34 cellular contexts compared by ENCODE assay signal in the genomic region with DNA sequence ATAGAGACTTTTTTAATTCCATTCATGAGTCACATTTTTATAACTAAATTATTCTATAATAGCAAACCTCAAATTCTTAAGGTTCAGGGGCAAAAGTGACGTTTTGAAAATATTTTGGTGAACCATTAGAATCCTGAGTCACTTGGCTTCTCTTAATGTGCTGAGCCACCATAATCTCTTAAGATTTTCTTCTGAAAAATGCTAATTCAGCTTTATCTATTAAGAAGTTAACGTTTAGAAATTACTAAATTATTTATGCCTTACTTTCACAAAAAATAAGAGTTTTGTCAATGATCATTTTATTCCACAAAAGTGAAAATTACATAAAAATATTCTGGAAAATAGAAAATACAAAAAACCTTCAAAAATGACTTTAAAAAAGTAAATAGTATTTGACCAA.
"Had no signal": no experiment of that assay in that cellular context is flagged by ENCODE, and none has a peak within 500 bp of the region (broad histone marks: within the 10 kb centered on the region; RNA-seq: fewer than 3 reads in every experiment).

No MANE protein-coding gene starts in this region.

- H3K4me3 Mint-ChIP-seq: activated CD4-positive, alpha-beta memory T cell treated with anti-CD3 and anti-CD28 coated beads for 36 hours; activated CD4-positive, alpha-beta T cell treated with anti-CD3 and anti-CD28 coated beads for 36 hours; activated CD4-positive, alpha-beta T cell treated with anti-CD3 and anti-CD28 coated beads, Interleukin-2, amount 10 ng/mL, durations not matched to agents 24 days and 14 days; activated CD8-positive, alpha-beta memory T cell treated with anti-CD3 and anti-CD28 coated beads, Interleukin-2, amount 10 ng/mL, durations not matched to agents 7 days and 5 days; activated CD8-positive, alpha-beta T cell treated with anti-CD3 and anti-CD28 coated beads, Interleukin-2, amount 10 ng/mL, durations not matched to agents 7 days and 5 days; activated naive CD4-positive, alpha-beta T cell treated with anti-CD3 and anti-CD28 coated beads for 36 hours; activated naive CD4-positive, alpha-beta T cell treated with anti-CD3 and anti-CD28 coated beads, Interleukin-2, amount 50 U/mL, for 24 hours; activated naive CD8-positive, alpha-beta T cell treated with anti-CD3 and anti-CD28 coated beads for 36 hours; activated naive CD8-positive, alpha-beta T cell treated with anti-CD3 and anti-CD28 coated beads, Interleukin-2, amount 50 U/mL, for 24 hours; activated T-helper 1 cell treated with anti-CD3 and anti-CD28 coated beads, Interleukin-12 subunit alpha, Interleukin-12 subunit beta, Interleukin-2, Interleukin-4 antibody, amounts not matched to agents 30 ng/mL and 10 ng/mL and 1 ng/mL, durations not matched to agents 14 hours and 24 hours and 36 hours; effector memory CD8-positive, alpha-beta T cell; T-helper 17 cell; T-helper 2 cell treated with Interferon-gamma antibody and Interleukin-4, amounts not matched to agents 5 μg/mL and 100 μg/mL, for 36 hours had no signal

- FAIRE-seq: colon had no signal

- ATAC-seq: activated CD4-positive, alpha-beta T cell treated with anti-CD3 and anti-CD28 coated beads for 36 hours; activated CD8-positive, alpha-beta memory T cell treated with anti-CD3 and anti-CD28 coated beads, Interleukin-2, amount 10 ng/mL, durations not matched to agents 7 days and 5 days; activated CD8-positive, alpha-beta T cell treated with anti-CD3 and anti-CD28 coated beads, Interleukin-2, amount 10 ng/mL, durations not matched to agents 7 days and 5 days; activated naive CD8-positive, alpha-beta T cell treated with anti-CD3 and anti-CD28 coated beads, Interleukin-2, amount 50 U/mL, for 24 hours; body of pancreas; effector memory CD8-positive, alpha-beta T cell; foreskin keratinocyte; gastroesophageal sphincter; heart right ventricle; T-helper 17 cell had no signal

- H3K27ac Mint-ChIP-seq: activated CD4-positive, alpha-beta memory T cell treated with anti-CD3 and anti-CD28 coated beads for 36 hours; activated CD4-positive, alpha-beta T cell treated with anti-CD3 and anti-CD28 coated beads for 36 hours; activated CD4-positive, alpha-beta T cell treated with anti-CD3 and anti-CD28 coated beads, Interleukin-2, amount 10 ng/mL, durations not matched to agents 24 days and 14 days; activated CD8-positive, alpha-beta memory T cell treated with anti-CD3 and anti-CD28 coated beads, Interleukin-2, amount 10 ng/mL, durations not matched to agents 7 days and 5 days; activated CD8-positive, alpha-beta T cell treated with anti-CD3 and anti-CD28 coated beads, Interleukin-2, amount 10 ng/mL, durations not matched to agents 7 days and 5 days; activated naive CD4-positive, alpha-beta T cell treated with anti-CD3 and anti-CD28 coated beads for 36 hours; activated naive CD4-positive, alpha-beta T cell treated with anti-CD3 and anti-CD28 coated beads, Interleukin-2, amount 50 U/mL, for 24 hours; activated naive CD8-positive, alpha-beta T cell treated with anti-CD3 and anti-CD28 coated beads for 36 hours; activated naive CD8-positive, alpha-beta T cell treated with anti-CD3 and anti-CD28 coated beads, Interleukin-2, amount 50 U/mL, for 24 hours; activated T-helper 1 cell treated with anti-CD3 and anti-CD28 coated beads, Interleukin-12 subunit alpha, Interleukin-12 subunit beta, Interleukin-2, Interleukin-4 antibody, amounts not matched to agents 30 ng/mL and 10 ng/mL and 1 ng/mL, durations not matched to agents 14 hours and 24 hours and 36 hours; activated T-helper 2 cell treated with anti-CD3 and anti-CD28 coated beads, Interferon-gamma antibody, Interleukin-2, Interleukin-4, amounts not matched to agents 10 μg/mL and 5 μg/mL and 100 μg/mL, durations not matched to agents 14 hours and 24 hours and 36 hours; effector memory CD8-positive, alpha-beta T cell; T-helper 17 cell; T-helper 2 cell treated with Interferon-gamma antibody and Interleukin-4, amounts not matched to agents 5 μg/mL and 100 μg/mL, for 36 hours had no signal

- H3K36me3 Mint-ChIP-seq: activated CD4-positive, alpha-beta memory T cell treated with anti-CD3 and anti-CD28 coated beads for 36 hours; activated CD8-positive, alpha-beta memory T cell treated with anti-CD3 and anti-CD28 coated beads, Interleukin-2, amount 10 ng/mL, durations not matched to agents 7 days and 5 days; activated naive CD4-positive, alpha-beta T cell treated with anti-CD3 and anti-CD28 coated beads, Interleukin-2, amount 50 U/mL, for 24 hours; activated naive CD8-positive, alpha-beta T cell treated with anti-CD3 and anti-CD28 coated beads for 36 hours had no signal

- H3K9me3 Mint-ChIP-seq: activated CD4-positive, alpha-beta T cell treated with anti-CD3 and anti-CD28 coated beads, Interleukin-2, amount 10 ng/mL, durations not matched to agents 24 days and 14 days; activated naive CD4-positive, alpha-beta T cell treated with anti-CD3 and anti-CD28 coated beads, Interleukin-2, amount 50 U/mL, for 24 hours; activated naive CD8-positive, alpha-beta T cell treated with anti-CD3 and anti-CD28 coated beads for 36 hours; activated naive CD8-positive, alpha-beta T cell treated with anti-CD3 and anti-CD28 coated beads, Interleukin-2, amount 50 U/mL, for 24 hours; activated T-helper 1 cell treated with anti-CD3 and anti-CD28 coated beads, Interleukin-12 subunit alpha, Interleukin-12 subunit beta, Interleukin-2, Interleukin-4 antibody, amounts not matched to agents 30 ng/mL and 10 ng/mL and 1 ng/mL, durations not matched to agents 14 hours and 24 hours and 36 hours; activated T-helper 2 cell treated with anti-CD3 and anti-CD28 coated beads, Interferon-gamma antibody, Interleukin-2, Interleukin-4, amounts not matched to agents 10 μg/mL and 5 μg/mL and 100 μg/mL, durations not matched to agents 14 hours and 24 hours and 36 hours; T-helper 2 cell treated with Interferon-gamma antibody and Interleukin-4, amounts not matched to agents 5 μg/mL and 100 μg/mL, for 36 hours had no signal

- H3K27me3 Mint-ChIP-seq: activated CD4-positive, alpha-beta memory T cell treated with anti-CD3 and anti-CD28 coated beads for 36 hours; activated CD4-positive, alpha-beta T cell treated with anti-CD3 and anti-CD28 coated beads for 36 hours; activated CD4-positive, alpha-beta T cell treated with anti-CD3 and anti-CD28 coated beads, Interleukin-2, amount 10 ng/mL, durations not matched to agents 24 days and 14 days; activated CD8-positive, alpha-beta memory T cell treated with anti-CD3 and anti-CD28 coated beads, Interleukin-2, amount 10 ng/mL, durations not matched to agents 7 days and 5 days; activated naive CD4-positive, alpha-beta T cell treated with anti-CD3 and anti-CD28 coated beads, Interleukin-2, amount 50 U/mL, for 24 hours; activated naive CD8-positive, alpha-beta T cell treated with anti-CD3 and anti-CD28 coated beads for 36 hours; activated naive CD8-positive, alpha-beta T cell treated with anti-CD3 and anti-CD28 coated beads, Interleukin-2, amount 50 U/mL, for 24 hours; effector memory CD8-positive, alpha-beta T cell; T-helper 17 cell had no signal

- DNase-seq: activated CD4-positive, alpha-beta memory T cell treated with anti-CD3 and anti-CD28 coated beads for 36 hours; activated CD4-positive, alpha-beta T cell treated with anti-CD3 and anti-CD28 coated beads for 36 hours; activated CD4-positive, alpha-beta T cell treated with anti-CD3 and anti-CD28 coated beads, Interleukin-2, amount 10 ng/mL, durations not matched to agents 24 days and 14 days; activated CD4-positive, CD25-positive, alpha-beta regulatory T cell; activated CD4-positive, CD25-positive, alpha-beta regulatory T cell treated with anti-CD3 and anti-CD28 coated beads, Interleukin-2, amount 50 U/mL, for 72 hours; activated CD8-positive, alpha-beta memory T cell treated with anti-CD3 and anti-CD28 coated beads, Interleukin-2, amount 10 ng/mL, durations not matched to agents 7 days and 5 days; activated CD8-positive, alpha-beta memory T cell treated with anti-CD3 and anti-CD28 coated beads, Interleukin-2, amount 50 U/mL, for 4 hours; activated CD8-positive, alpha-beta T cell treated with anti-CD3 and anti-CD28 coated beads, Interleukin-2, amount 10 ng/mL, durations not matched to agents 7 days and 5 days; activated effector memory CD4-positive, alpha-beta T cell treated with anti-CD3 and anti-CD28 coated beads, Interleukin-2, amount 50 U/mL, for 16 hours; activated naive CD4-positive, alpha-beta T cell treated with anti-CD3 and anti-CD28 coated beads for 36 hours; activated naive CD8-positive, alpha-beta T cell treated with anti-CD3 and anti-CD28 coated beads for 36 hours; activated naive CD8-positive, alpha-beta T cell treated with anti-CD3 and anti-CD28 coated beads, Interleukin-2, amount 50 U/mL, for 24 hours; activated T-cell treated with anti-CD3 and anti-CD28 coated beads, Interleukin-2, amount 50 U/mL, for 1 hour; activated T-cell treated with anti-CD3 and anti-CD28 coated beads, Interleukin-2, amount 50 U/mL, for 48 hours; adrenal gland; amygdala; aorta; body of pancreas; caudate nucleus; cortex of kidney; dermis blood vessel endothelial cell; effector CD4-positive, alpha-beta T cell; effector memory CD8-positive, alpha-beta T cell; erythroblast; foreskin keratinocyte; heart right ventricle; T-helper 17 cell; T1000 had no signal

- H3K4me1 Mint-ChIP-seq: activated CD4-positive, alpha-beta T cell treated with anti-CD3 and anti-CD28 coated beads for 36 hours; activated CD4-positive, alpha-beta T cell treated with anti-CD3 and anti-CD28 coated beads, Interleukin-2, amount 10 ng/mL, durations not matched to agents 24 days and 14 days; activated CD8-positive, alpha-beta memory T cell treated with anti-CD3 and anti-CD28 coated beads, Interleukin-2, amount 10 ng/mL, durations not matched to agents 7 days and 5 days; activated naive CD4-positive, alpha-beta T cell treated with anti-CD3 and anti-CD28 coated beads, Interleukin-2, amount 50 U/mL, for 24 hours; activated naive CD8-positive, alpha-beta T cell treated with anti-CD3 and anti-CD28 coated beads for 36 hours; activated naive CD8-positive, alpha-beta T cell treated with anti-CD3 and anti-CD28 coated beads, Interleukin-2, amount 50 U/mL, for 24 hours; T-helper 17 cell had no signal
